8 cellular contexts compared by ENCODE assay signal in genomic region chr1:85692730-85693314, GRCh38. TPM values are rescaled to one million over a fixed set of nuclear protein-coding genes. Genes with fewer than 3 reads are reported as not detected.
DNase-seq lines count a peak whose midpoint lies in the region; ATAC-seq and TF ChIP-seq lines count a peak whose summit lies in the region.

No MANE protein-coding gene starts in this region.

- TF ChIP-seq CTCF in heart right ventricle (IDR thresholded peaks at IDR 0.05): peak; percentile 18 to 72 (median 52)
- no peak for TF ChIP-seq CTCF in mucosa of descending colon (IDR thresholded peaks at IDR 0.05)

- H3K27me3 ChIP-seq in heart right ventricle (no peaks in the 10 kb centered on the region), right cardiac atrium (ENCODE audit: control insufficient read depth, insufficient read depth) (no peaks in the 10 kb centered on the region)

- peak overlapping the region in 1 of 10 donors; percentile 5 for H3K27ac ChIP-seq in heart right ventricle
- no peak overlapping the region for H3K27ac ChIP-seq in right cardiac atrium (ENCODE audit: low read length)

- intact Hi-C loops in heart right ventricle (cut with DNase I): loop anchor here (1.0 to 10.0 kb wide), 8 partner anchors 106 to 386 kb away; partner anchors contain the start of gene CCN1 (in 4 of the 10)
- intact Hi-C loops in right cardiac atrium (cut with DNase I): loop anchor here (5.0 to 10.0 kb wide), 5 partner anchors 108 to 386 kb away; partner anchors contain the start of gene CCN1 (in 2 of the 4)
- intact Hi-C loops in mucosa of descending colon (cut with DNase I, micrococcal nuclease): loop anchor here in 1 of 2 donors (10.0 kb wide), 1 partner anchor 388 kb away; no protein-coding TSS in a partner anchor

- ATAC-seq in heart right ventricle: peak in 4 of 8 donors; percentile 27 to 50 (median 40)
- ATAC-seq in right cardiac atrium: no peak
- ATAC-seq in HG02642 (IDR thresholded peaks at IDR 0.05; ENCODE audit: poor library complexity, unreplicated experiment): no peak
- ATAC-seq in mucosa of descending colon: no peak
- no peak for ATAC-seq in HG03196 (IDR thresholded peaks at IDR 0.05; ENCODE audit: unreplicated experiment)

- H3K4me1 ChIP-seq in heart right ventricle (peaks cover 0 to 16% (median 2%) of the 10 kb centered on the region in 9 donors), right cardiac atrium (ENCODE audit: control insufficient read depth, insufficient read depth, low read length) (no peaks in the 10 kb centered on the region), mucosa of descending colon (ENCODE audit: low read depth) (no peaks in the 10 kb centered on the region)

- H3K9me3 ChIP-seq in heart right ventricle (no peaks in the 10 kb centered on the region), right cardiac atrium (ENCODE audit: control insufficient read depth, low read length) (no peaks in the 10 kb centered on the region), mucosa of descending colon (no peaks in the 10 kb centered on the region)

- H3K4me3 ChIP-seq in heart right ventricle (no peak overlapping the region), right cardiac atrium (ENCODE audit: low read length) (no peak overlapping the region), mucosa of descending colon (no peak overlapping the region)

- H3K36me3 ChIP-seq in heart right ventricle: peaks cover 0 to 41% (median 0%) of the 10 kb centered on the region in 9 donors
- H3K36me3 ChIP-seq in mucosa of descending colon (ENCODE audit: low read depth): no peaks in the 10 kb centered on the region

- WGBS in heart right ventricle, 2 donors: 39 to 40% methylated on average over 1 of the region's 1 CpG
- 49% methylated on average over 1 of the region's 1 CpG for WGBS in right cardiac atrium

- no peak for DNase-seq in heart right ventricle
- no peak for DNase-seq in right cardiac atrium
- DNase-seq in SW480 (ENCODE audit: low spot score): peak; percentile 61
- peak; percentile 57 for DNase-seq in inferior parietal cortex (ENCODE audit: extremely low spot score)
- DNase-seq in OCI-M2 (lab: John Stamatoyannopoulos, UW; ENCODE audit: unreplicated experiment): no peak
- no peak for DNase-seq in mucosa of descending colon

RNA-seq across cellular contexts. Expression of gene ZNHIT6, which starts 15.4 kb away (rescaled TPM):
- total RNA-seq in heart right ventricle (10 to 100 TPM in 6 of 10 donors, 1 to 10 TPM in 4; 8.7 to 12.8 (median 10.5) TPM), right cardiac atrium (10 to 100 TPM; 10.2 to 13.7 (median 10.6) TPM), mucosa of descending colon (10 to 100 TPM in 2 of 3 donors, 1 to 10 TPM in 1; 8.8 to 16.5 (median 10.5) TPM)
- polyA plus RNA-seq in heart right ventricle (10 to 100 TPM in 1 of 2 donors, 1 to 10 TPM in 1; 6.0 to 10.6 TPM), right cardiac atrium (7.7 TPM)

Comparison
In these comparisons a context has a peak if more than half of its experiments do, and no peak if none do; other contexts are left out.
1. DNase-seq: peak in SW480 (single experiment) and inferior parietal cortex (single experiment); none in heart right ventricle (0 of 2), right cardiac atrium (0 of 3), OCI-M2 (single experiment) and mucosa of descending colon (0 of 3).